ENCODE assay signal across 13 cellular contexts in the genomic region with DNA sequence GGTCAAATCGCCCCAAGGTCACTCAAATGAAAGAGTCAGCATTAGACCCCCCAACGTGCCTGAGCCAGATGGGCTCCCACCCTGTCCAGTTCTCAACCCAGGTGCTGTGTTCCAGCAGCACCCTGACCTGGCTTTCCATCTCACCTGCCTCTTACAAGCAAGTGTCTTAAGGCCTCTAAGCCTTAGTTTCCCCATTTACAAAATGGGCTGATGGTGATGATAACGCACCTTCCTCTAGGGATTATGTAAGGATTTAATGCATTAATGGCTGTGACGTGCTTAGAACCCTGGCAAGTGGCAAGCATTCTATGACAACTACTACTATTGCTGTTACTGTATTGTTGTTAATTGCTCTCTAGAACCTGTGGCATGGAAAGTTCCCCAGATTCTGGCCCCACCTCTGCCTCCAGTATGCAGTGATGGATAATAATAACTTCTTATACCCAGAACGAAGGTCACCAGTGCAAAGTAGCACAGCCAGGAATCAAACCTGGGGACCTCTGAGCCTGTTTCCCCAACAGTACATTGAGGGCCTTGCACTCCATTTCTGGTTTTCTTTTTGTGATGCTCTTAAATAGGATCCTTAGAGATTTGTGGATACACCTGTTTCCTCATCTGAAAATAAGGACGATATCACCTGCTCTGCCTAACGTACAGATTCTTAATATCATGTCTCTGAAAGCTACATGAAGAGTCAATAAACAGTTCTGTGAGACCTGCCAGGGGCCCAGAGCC. TPM values are rescaled to one million over a fixed set of nuclear protein-coding genes. Genes with fewer than 3 reads are reported as not detected.
A peak's percentile ranks its signal among the peaks of the same experiment; 100 is the strongest.
DNase-seq lines count a peak whose midpoint lies in the region; ATAC-seq and TF ChIP-seq lines count a peak whose summit lies in the region.
"Had no signal": no experiment of that assay in that cellular context is flagged by ENCODE, and none has a peak within 500 bp of the region (broad histone marks: within the 10 kb centered on the region; RNA-seq: fewer than 3 reads in every experiment).

No MANE protein-coding gene starts in this region.

- H3K9me3 Mint-ChIP-seq in activated CD4-positive, alpha-beta T cell treated with anti-CD3 and anti-CD28 coated beads, Interleukin-2, amount 10 ng/mL, durations not matched to agents 7 days and 5 days: no peaks in the 10 kb centered on the region
- H3K9me3 Mint-ChIP-seq in activated B cell treated with CpG ODN at 0.5 μM for 24 hours (no peaks in the 10 kb centered on the region), nephron (no peaks in the 10 kb centered on the region)

- intact Hi-C loops in activated B cell treated with CpG ODN at 0.5 μM for 24 hours (cut with micrococcal nuclease): loop anchor here (5.0 kb wide), 2 partner anchors 206 to 229 kb away; a partner anchor contains a TSS

- no peaks in the 10 kb centered on the region for H3K27me3 Mint-ChIP-seq in activated CD4-positive, alpha-beta T cell treated with anti-CD3 and anti-CD28 coated beads, Interleukin-2, amount 10 ng/mL, durations not matched to agents 7 days and 5 days
- H3K27me3 Mint-ChIP-seq in activated B cell treated with CpG ODN at 0.5 μM for 24 hours (no peaks in the 10 kb centered on the region), nephron (ENCODE audit: low read depth) (peaks cover 14% of the 10 kb centered on the region)

- DNase-seq in activated CD4-positive, alpha-beta T cell treated with anti-CD3 and anti-CD28 coated beads, Interleukin-2, amount 10 ng/mL, durations not matched to agents 7 days and 5 days: no peak
- DNase-seq in activated CD4-positive, alpha-beta T cell treated with anti-CD3 and anti-CD28 coated beads, Interleukin-2, amount 50 U/mL, for 48 hours: no peak
- DNase-seq in activated B cell treated with CpG ODN at 0.5 μM for 24 hours: no peak
- DNase-seq: activated CD4-positive, alpha-beta T cell treated with anti-CD3 and anti-CD28 coated beads, Interleukin-2, amount 50 U/mL, for 1 hour; NCI-H146; NCI-H82; upper lobe of right lung had no signal

- CTCF ChIA-PET in activated CD4-positive, alpha-beta T cell treated with anti-CD3 and anti-CD28 coated beads, Interleukin-2, amount 10 ng/mL, durations not matched to agents 7 days and 5 days (lab: Charles Lee): interaction anchor here (1.0 to 1.7 kb wide), 7 partner anchors 10 to 124 kb away, joined by 3 to 8 read pairs (median 4); no protein-coding TSS in a partner anchor
- CTCF ChIA-PET in activated B cell treated with CpG ODN at 0.5 μM for 24 hours (lab: Charles Lee): interaction anchor here (0.9 to 4.6 kb wide), 5 partner anchors 23 to 139 kb away, joined by 3 to 45 read pairs (median 4); no protein-coding TSS in a partner anchor

- peaks cover 3% of the 10 kb centered on the region for H3K36me3 Mint-ChIP-seq in activated CD4-positive, alpha-beta T cell treated with anti-CD3 and anti-CD28 coated beads, Interleukin-2, amount 10 ng/mL, durations not matched to agents 7 days and 5 days (ENCODE audit: low read depth)
- H3K36me3 Mint-ChIP-seq in activated B cell treated with CpG ODN at 0.5 μM for 24 hours (ENCODE audit: low read depth) (peaks cover 7% of the 10 kb centered on the region), nephron (ENCODE audit: low read depth) (no peaks in the 10 kb centered on the region)

- TF ChIP-seq CTCF in activated B cell treated with CpG ODN at 0.5 μM for 24 hours (IDR thresholded peaks at IDR 0.05): no peak
- TF ChIP-seq CTCF in nephron (IDR thresholded peaks at IDR 0.05; ENCODE audit: unreplicated experiment in 3 of 3): no peak

- ATAC-seq in activated B cell treated with CpG ODN at 0.5 μM for 24 hours (ENCODE audit: low read depth) (no peak), GM19324 (IDR thresholded peaks at IDR 0.05; ENCODE audit: low FRiP score, unreplicated experiment) (no peak), HG03159 (IDR thresholded peaks at IDR 0.05; ENCODE audit: unreplicated experiment) (no peak)
- ATAC-seq: SK-N-SH treated with all-trans-retinoic acid at 6 μM for 48 hours, upper lobe of right lung had no signal

- peak overlapping the region; percentile 22 for H3K4me3 Mint-ChIP-seq in activated CD4-positive, alpha-beta T cell treated with anti-CD3 and anti-CD28 coated beads, Interleukin-2, amount 10 ng/mL, durations not matched to agents 7 days and 5 days
- H3K4me3 Mint-ChIP-seq in activated B cell treated with CpG ODN at 0.5 μM for 24 hours (peak overlapping the region; percentile 38), nephron (peak overlapping the region; percentile 17 to 65 (median 49))

- peaks cover 25% of the 10 kb centered on the region for H3K4me1 Mint-ChIP-seq in activated CD4-positive, alpha-beta T cell treated with anti-CD3 and anti-CD28 coated beads, Interleukin-2, amount 10 ng/mL, durations not matched to agents 7 days and 5 days
- H3K4me1 Mint-ChIP-seq in activated B cell treated with CpG ODN at 0.5 μM for 24 hours: peaks cover 40% of the 10 kb centered on the region
- peaks cover 16% of the 10 kb centered on the region for H3K4me1 Mint-ChIP-seq in nephron

- peak overlapping the region; percentile 46 for H3K27ac Mint-ChIP-seq in activated CD4-positive, alpha-beta T cell treated with anti-CD3 and anti-CD28 coated beads, Interleukin-2, amount 10 ng/mL, durations not matched to agents 7 days and 5 days
- H3K27ac Mint-ChIP-seq in activated B cell treated with CpG ODN at 0.5 μM for 24 hours: peak overlapping the region; percentile 35
- H3K27ac Mint-ChIP-seq in nephron: peak overlapping the region in 1 of 3 experiments; percentile 23

- POLR2A ChIA-PET in activated CD4-positive, alpha-beta T cell treated with anti-CD3 and anti-CD28 coated beads, Interleukin-2, amount 10 ng/mL, durations not matched to agents 7 days and 5 days (lab: Charles Lee): no interaction called here
- POLR2A ChIA-PET in activated B cell treated with CpG ODN at 0.5 μM for 24 hours (lab: Charles Lee): interaction anchor here (1.1 to 11.6 kb wide), 6 partner anchors 7 to 118 kb away, joined by 3 to 237 read pairs (median 14); a partner anchor contains a TSS

RNA-seq across cellular contexts. Expression of a gene that starts 3.3 kb away (rescaled TPM):
- total RNA-seq in activated CD4-positive, alpha-beta T cell treated with anti-CD3 and anti-CD28 coated beads, Interleukin-2, amount 10 ng/mL, durations not matched to agents 7 days and 5 days: 100 to 1,000 TPM; 104 to 107 TPM
- 119 and 129 TPM in 2 replicates for total RNA-seq in activated B cell treated with CpG ODN at 0.5 μM for 24 hours

RNA-seq across cellular contexts. Expression of a gene that starts 17.2 kb away (rescaled TPM):
- 10 to 100 TPM; 61.1 to 70.5 TPM for total RNA-seq in activated CD4-positive, alpha-beta T cell treated with anti-CD3 and anti-CD28 coated beads, Interleukin-2, amount 10 ng/mL, durations not matched to agents 7 days and 5 days
- 229 and 250 TPM in 2 replicates for total RNA-seq in activated B cell treated with CpG ODN at 0.5 μM for 24 hours

RNA-seq across cellular contexts. Expression of a gene that starts 19.5 kb away (rescaled TPM):
- total RNA-seq in activated CD4-positive, alpha-beta T cell treated with anti-CD3 and anti-CD28 coated beads, Interleukin-2, amount 10 ng/mL, durations not matched to agents 7 days and 5 days: under 1 TPM; 0.10 TPM
- total RNA-seq in activated B cell treated with CpG ODN at 0.5 μM for 24 hours: 0.07 and 0.17 TPM in 2 replicates

RNA-seq across cellular contexts. Expression of a gene that starts 35.8 kb away (rescaled TPM):
- under 1 TPM in 1 of 2 experiments, not detected in 1; 0.08 TPM for total RNA-seq in activated CD4-positive, alpha-beta T cell treated with anti-CD3 and anti-CD28 coated beads, Interleukin-2, amount 10 ng/mL, durations not matched to agents 7 days and 5 days
- total RNA-seq in activated B cell treated with CpG ODN at 0.5 μM for 24 hours: 0.49 and 0.75 TPM in 2 replicates

RNA-seq across cellular contexts. Expression of a gene that starts 59.9 kb away (rescaled TPM):
- total RNA-seq in activated CD4-positive, alpha-beta T cell treated with anti-CD3 and anti-CD28 coated beads, Interleukin-2, amount 10 ng/mL, durations not matched to agents 7 days and 5 days: not detected
- total RNA-seq in activated B cell treated with CpG ODN at 0.5 μM for 24 hours: 0.10 and 0.13 TPM in 2 replicates
- total RNA-seq: Daoy, smooth muscle cell had no signal
